ENCODE assay signal across 17 cellular contexts in the genomic region with DNA sequence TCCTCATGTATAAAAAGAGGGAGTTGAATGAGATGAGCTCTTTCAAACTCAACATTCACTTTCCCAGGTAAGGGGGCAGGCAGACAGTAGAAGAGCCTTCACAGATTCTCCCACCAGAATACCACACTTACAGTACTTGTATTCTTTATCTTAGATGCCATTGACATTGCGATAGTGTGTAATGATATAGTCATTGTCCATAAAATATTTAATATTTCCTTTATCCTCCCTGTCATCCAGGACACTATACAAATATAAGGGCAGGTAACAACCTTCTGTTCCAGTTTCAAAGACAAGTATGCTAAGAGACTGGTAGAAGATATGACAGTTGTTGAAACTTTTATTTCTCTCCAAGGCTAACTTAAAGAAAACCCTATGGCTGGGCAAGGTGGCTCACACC. TPM values are rescaled to one million over a fixed set of nuclear protein-coding genes. Genes with fewer than 3 reads are reported as not detected.
DNase-seq lines count a peak whose midpoint lies in the region; ATAC-seq and TF ChIP-seq lines count a peak whose summit lies in the region.
"Had no signal": no experiment of that assay in that cellular context is flagged by ENCODE, and none has a peak within 500 bp of the region (broad histone marks: within the 10 kb centered on the region; RNA-seq: fewer than 3 reads in every experiment).

No MANE protein-coding gene starts in this region.

- intact Hi-C loops in esophagus muscularis mucosa (cut with DNase I), result no loop called here

- no peak for TF ChIP-seq EP300 in esophagus muscularis mucosa (IDR thresholded peaks at IDR 0.05)

- TF ChIP-seq POLR2A in esophagus muscularis mucosa (IDR thresholded peaks at IDR 0.05; ENCODE audit: low read depth), result no peak

- H3K9ac ChIP-seq in OCI-LY3 (ENCODE audit: low read length), result peak overlapping the region; percentile 12; the same call in 1 of the 2 replicates
- H3K9ac ChIP-seq: BLaER1 treated with 17β-estradiol and CSF1 and Interleukin-3, amounts not matched to agents 10 nM and 100 nM had no signal

- no peak overlapping the region for H3K27ac ChIP-seq in OCI-LY3 (ENCODE audit: low read length)
- H3K27ac ChIP-seq in VCaP, result peak overlapping the region; percentile 60
- H3K27ac ChIP-seq in esophagus muscularis mucosa (replicated peaks in 1 of 4), result no peak overlapping the region
- H3K27ac ChIP-seq: 22Rv1; A549; BLaER1 treated with 17β-estradiol and CSF1 and Interleukin-3, amounts not matched to agents 10 nM and 100 nM had no signal

- no peaks in the 10 kb centered on the region for H3K79me2 ChIP-seq in OCI-LY3 (ENCODE audit: low read length)

- DNase-seq in NCI-H82 (lab: John Stamatoyannopoulos, UW) (peak; percentile 15), NCI-H82 treated with DMSO at 0.1 percent for 48 hours (lab: John Stamatoyannopoulos, UW; ENCODE audit: unreplicated experiment) (no peak), SKM-1 (lab: John Stamatoyannopoulos, UW; ENCODE audit: unreplicated experiment) (no peak), esophagus muscularis mucosa (ENCODE audit: extremely low spot score) (no peak)
- DNase-seq: AML-193; Calu3; CD8-positive, alpha-beta T cell; DMS79 treated with DMSO at 0.1 percent for 48 hours; GOT3; H9 had no signal

- peak overlapping the region; percentile 47; the same call in 1 of the 2 replicates for H3K4me3 ChIP-seq in OCI-LY3 (ENCODE audit: low read length)
- H3K4me3 ChIP-seq in esophagus muscularis mucosa, result no peak overlapping the region
- H3K4me3 ChIP-seq: A549; BLaER1 treated with 17β-estradiol and CSF1 and Interleukin-3, amounts not matched to agents 10 nM and 100 nM had no signal

- H3K4me1 ChIP-seq in OCI-LY3 (ENCODE audit: low read length), result peaks cover 13% of the 10 kb centered on the region
- no peaks in the 10 kb centered on the region for H3K4me1 ChIP-seq in esophagus muscularis mucosa
- H3K4me1 ChIP-seq: A549 had no signal

- no peaks in the 10 kb centered on the region for H3K27me3 ChIP-seq in OCI-LY3 (ENCODE audit: low read depth, low read length)
- no peaks in the 10 kb centered on the region for H3K27me3 ChIP-seq in esophagus muscularis mucosa
- H3K27me3 ChIP-seq: BLaER1 treated with 17β-estradiol and CSF1 and Interleukin-3, amounts not matched to agents 10 nM and 100 nM had no signal

- 95% methylated on average over 1 of the region's 1 CpG for WGBS in esophagus muscularis mucosa

- TF ChIP-seq CTCF in OCI-LY3 (IDR thresholded peaks at IDR 0.05; ENCODE audit: low read depth, low read length), result no peak
- TF ChIP-seq CTCF in VCaP (conservative IDR thresholded peaks at IDR 0.05), result no peak
- TF ChIP-seq CTCF in esophagus muscularis mucosa (IDR thresholded peaks at IDR 0.05), result no peak

- no peak for ATAC-seq in HG02840 (IDR thresholded peaks at IDR 0.05; ENCODE audit: low FRiP score, unreplicated experiment)
- ATAC-seq: A549; CD8-positive, alpha-beta T cell; HepG2 had no signal

- H2AFZ ChIP-seq in OCI-LY3 (ENCODE audit: low read depth, low read length), result peak overlapping the region; percentile 52; the same call in 1 of the 2 replicates

- H4K20me1 ChIP-seq in OCI-LY3 (ENCODE audit: insufficient read depth, low read length), result no peaks in the 10 kb centered on the region
- H4K20me1 ChIP-seq: BLaER1 treated with 17β-estradiol and CSF1 and Interleukin-3, amounts not matched to agents 10 nM and 100 nM had no signal

- H3K36me3 ChIP-seq in OCI-LY3 (replicated peaks; ENCODE audit: low read depth, low read length), result no peaks in the 10 kb centered on the region
- H3K36me3 ChIP-seq in esophagus muscularis mucosa, result no peaks in the 10 kb centered on the region
- H3K36me3 ChIP-seq: BLaER1 treated with 17β-estradiol and CSF1 and Interleukin-3, amounts not matched to agents 10 nM and 100 nM had no signal

- 0 out of 2 replicates have a peak overlapping the region, but pooled peaks have one; percentile 65 for H3K4me2 ChIP-seq in OCI-LY3 (ENCODE audit: low read length)
- H3K4me2 ChIP-seq: A549 had no signal

- H3K9me3 ChIP-seq in OCI-LY3 (ENCODE audit: insufficient read depth, low read length), result no peaks in the 10 kb centered on the region
- H3K9me3 ChIP-seq in esophagus muscularis mucosa, result no peaks in the 10 kb centered on the region
- H3K9me3 ChIP-seq: A549 had no signal

RNA-seq across cellular contexts. Expression of a gene that starts 56.5 kb away (rescaled TPM):
- total RNA-seq in esophagus muscularis mucosa, result 10 to 100 TPM in 2 of 4 donors, 1 to 10 TPM in 2; 7.1 to 13.4 (median 9.9) TPM
